Comparison of ENCODE assay signal across 2 cellular contexts in genomic region chr19:55654833-55655647, GRCh38.
TF ChIP-seq lines count a peak whose summit lies in the region.

TSS of gene U2AF2 (plus strand) at chr19:55655035. CDS start at chr19:55655105, 70 bp downstream.

TF ChIP-seq in IMR-90, 13 proteins besides CTCF, POLR2A, EP300 and RAD21 (continued from another document):
- peak; percentile 93 for TF ChIP-seq USF2 (IDR thresholded peaks at IDR 0.05; ENCODE audit: low read depth, low read length)
- peak; percentile 78 for TF ChIP-seq BHLHE40 (IDR thresholded peaks at IDR 0.05; ENCODE audit: low read depth, low read length)
- peak; percentile 90; the same call in 1 of the 2 replicates for TF ChIP-seq MXI1 (IDR thresholded peaks at IDR 0.05; ENCODE audit: borderline replicate concordance, low read depth, low read length)
- TF ChIP-seq MAZ (IDR thresholded peaks at IDR 0.05; ENCODE audit: borderline replicate concordance, low read depth, low read length) = peak; percentile 60; the same call in 1 of the 2 replicates
TF ChIP-seq in IMR-90: peak in this region for 4.

TF ChIP-seq in PFSK-1, 5 proteins besides CTCF, POLR2A, EP300 and RAD21 (continued from another document):
- TF ChIP-seq, protein P1, sequence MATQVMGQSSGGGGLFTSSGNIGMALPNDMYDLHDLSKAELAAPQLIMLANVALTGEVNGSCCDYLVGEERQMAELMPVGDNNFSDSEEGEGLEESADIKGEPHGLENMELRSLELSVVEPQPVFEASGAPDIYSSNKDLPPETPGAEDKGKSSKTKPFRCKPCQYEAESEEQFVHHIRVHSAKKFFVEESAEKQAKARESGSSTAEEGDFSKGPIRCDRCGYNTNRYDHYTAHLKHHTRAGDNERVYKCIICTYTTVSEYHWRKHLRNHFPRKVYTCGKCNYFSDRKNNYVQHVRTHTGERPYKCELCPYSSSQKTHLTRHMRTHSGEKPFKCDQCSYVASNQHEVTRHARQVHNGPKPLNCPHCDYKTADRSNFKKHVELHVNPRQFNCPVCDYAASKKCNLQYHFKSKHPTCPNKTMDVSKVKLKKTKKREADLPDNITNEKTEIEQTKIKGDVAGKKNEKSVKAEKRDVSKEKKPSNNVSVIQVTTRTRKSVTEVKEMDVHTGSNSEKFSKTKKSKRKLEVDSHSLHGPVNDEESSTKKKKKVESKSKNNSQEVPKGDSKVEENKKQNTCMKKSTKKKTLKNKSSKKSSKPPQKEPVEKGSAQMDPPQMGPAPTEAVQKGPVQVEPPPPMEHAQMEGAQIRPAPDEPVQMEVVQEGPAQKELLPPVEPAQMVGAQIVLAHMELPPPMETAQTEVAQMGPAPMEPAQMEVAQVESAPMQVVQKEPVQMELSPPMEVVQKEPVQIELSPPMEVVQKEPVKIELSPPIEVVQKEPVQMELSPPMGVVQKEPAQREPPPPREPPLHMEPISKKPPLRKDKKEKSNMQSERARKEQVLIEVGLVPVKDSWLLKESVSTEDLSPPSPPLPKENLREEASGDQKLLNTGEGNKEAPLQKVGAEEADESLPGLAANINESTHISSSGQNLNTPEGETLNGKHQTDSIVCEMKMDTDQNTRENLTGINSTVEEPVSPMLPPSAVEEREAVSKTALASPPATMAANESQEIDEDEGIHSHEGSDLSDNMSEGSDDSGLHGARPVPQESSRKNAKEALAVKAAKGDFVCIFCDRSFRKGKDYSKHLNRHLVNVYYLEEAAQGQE (IDR thresholded peaks at IDR 0.05; ENCODE audit: insufficient read depth in 1 of 2, low read depth in 2 of 2, low read length in 2 of 2) = 0 out of 4 replicates have a peak, but pooled peaks of 1 of the 2 experiments have one; percentile 24
- peak; percentile 85 for TF ChIP-seq POLR2AphosphoS5 (IDR thresholded peaks at IDR 0.05; ENCODE audit: low read depth, low read length)
- TF ChIP-seq SIN3A (IDR thresholded peaks at IDR 0.05; ENCODE audit: borderline replicate concordance, insufficient read depth, low read length) = no peak; the same call in 1 of the 2 replicates
